In genomic region chr13:67184247-67184646, GRCh38 we compare ENCODE assay signal across 17 cellular contexts. TPM values are rescaled to one million over a fixed set of nuclear protein-coding genes. Genes with fewer than 3 reads are reported as not detected.
DNase-seq lines count a peak whose midpoint lies in the region; ATAC-seq, FAIRE-seq and TF ChIP-seq lines count a peak whose summit lies in the region.
"Had no signal": no experiment of that assay in that cellular context is flagged by ENCODE, and none has a peak within 500 bp of the region (broad histone marks: within the 10 kb centered on the region; RNA-seq: fewer than 3 reads in every experiment).

No MANE protein-coding gene starts in this region.

- no peaks in the 10 kb centered on the region for H3K79me2 ChIP-seq in OCI-LY1 (ENCODE audit: insufficient read depth, low read length)

- FAIRE-seq in H54 (lab: Jason Lieb, UNC) (peak; percentile 23), bronchial epithelial cell (lab: Jason Lieb, UNC) (no peak)
- FAIRE-seq: GM19239, H1 had no signal

- H2AFZ ChIP-seq in OCI-LY1 (ENCODE audit: low read length) = 0 out of 2 replicates have a peak overlapping the region, but pooled peaks have one; percentile 68

- H3K36me3 ChIP-seq in OCI-LY1 (ENCODE audit: insufficient read depth, low read length) (no peaks in the 10 kb centered on the region), bronchial epithelial cell (ENCODE audit: control insufficient read depth, insufficient read depth, low read length) (no peaks in the 10 kb centered on the region)

- H3K27ac ChIP-seq in OCI-LY1 (ENCODE audit: low read depth, low read length, poor library complexity, severe bottlenecking) (no peak overlapping the region), foreskin keratinocyte (no peak overlapping the region)

- no peak for ATAC-seq in HG03095 (IDR thresholded peaks at IDR 0.05; ENCODE audit: unreplicated experiment)
- no peak for ATAC-seq in foreskin keratinocyte

- H4K20me1 ChIP-seq in OCI-LY1 (ENCODE audit: insufficient read depth, low read length) = no peaks in the 10 kb centered on the region

- H3K9me3 ChIP-seq in OCI-LY1 (ENCODE audit: low read length) = peaks cover 12% of the 10 kb centered on the region; the same call in 1 of the 2 replicates
- H3K9me3 ChIP-seq: Caco-2 had no signal

- no peaks in the 10 kb centered on the region for H3F3A ChIP-seq in OCI-LY1 (ENCODE audit: insufficient read depth, low read length)

- TF ChIP-seq CTCF in OCI-LY1 (IDR thresholded peaks at IDR 0.05; ENCODE audit: low read length) (no peak), bronchial epithelial cell (IDR thresholded peaks at IDR 0.05; ENCODE audit: insufficient read depth, low read length, severe bottlenecking) (no peak), foreskin keratinocyte (conservative IDR thresholded peaks at IDR 0.05) (no peak)

- TF ChIP-seq POLR2A in H54 (IDR thresholded peaks at IDR 0.05; ENCODE audit: low read depth, low read length) = no peak

- H3K9ac ChIP-seq in OCI-LY1 (ENCODE audit: low read length) = no peak overlapping the region

- no peaks in the 10 kb centered on the region for H3K9me2 ChIP-seq in OCI-LY1 (ENCODE audit: low read depth, low read length)

- H3K4me2 ChIP-seq in OCI-LY1 (ENCODE audit: low read length) = no peak overlapping the region

- peak; percentile 1 for DNase-seq in A172 (ENCODE audit: low spot score)
- no peak for DNase-seq in H54 (ENCODE audit: insufficient read length, low spot score)
- peak; percentile 21 for DNase-seq in bronchial epithelial cell (ENCODE audit: low read depth)
- DNase-seq in AG08395 (ENCODE audit: low spot score) = no peak
- DNase-seq in NCI-H146 treated with DMSO at 0.1 percent for 48 hours (lab: John Stamatoyannopoulos, UW; ENCODE audit: unreplicated experiment) = no peak
- DNase-seq in foreskin keratinocyte = no peak
- DNase-seq: Caco-2; CD8-positive, alpha-beta memory T cell; DND-41; GF-D8; HCEC 1CT; HFFc6; IMR-90 had no signal

- H3K27me3 ChIP-seq in OCI-LY1 (ENCODE audit: insufficient read depth, low read length) = no peaks in the 10 kb centered on the region
- H3K27me3 ChIP-seq in bronchial epithelial cell (ENCODE audit: control insufficient read depth, insufficient read depth, low read length) = no peaks in the 10 kb centered on the region
- no peaks in the 10 kb centered on the region for H3K27me3 ChIP-seq in foreskin keratinocyte

- H3K4me3 ChIP-seq in OCI-LY1 (ENCODE audit: low read depth, low read length, poor library complexity, severe bottlenecking) (no peak overlapping the region), bronchial epithelial cell (ENCODE audit: low read depth, low read length) (no peak overlapping the region)

- no peaks in the 10 kb centered on the region for H3K4me1 ChIP-seq in OCI-LY1 (ENCODE audit: insufficient read depth, low read length, severe bottlenecking)
- H3K4me1 ChIP-seq in foreskin keratinocyte = no peaks in the 10 kb centered on the region
- H3K4me1 ChIP-seq: Caco-2 had no signal

RNA-seq across cellular contexts. Expression of gene PCDH9, which starts 45.9 kb away (rescaled TPM):
- 0.02 TPM in 1 of 2 replicates, not detected in the other for total RNA-seq in A172 (2014; rRNA removed; shearing (Covaris generic))
- 0.26 TPM in 2 replicates for total RNA-seq in bronchial epithelial cell
- 0.11 and 0.14 TPM in 2 replicates for total RNA-seq in foreskin keratinocyte
- 0.01 and 0.02 TPM in 2 replicates for polyA plus RNA-seq in foreskin keratinocyte

Comparison
In these comparisons a context has a peak if more than half of its experiments do, and no peak if none do; other contexts are left out.
1. DNase-seq: peak in A172 (single experiment) and bronchial epithelial cell (single experiment); none in H54 (single experiment), AG08395 (single experiment), NCI-H146 treated with DMSO at 0.1 percent for 48 hours (single experiment) and foreskin keratinocyte (0 of 2).